Comparison of ENCODE assay signal across 8 cellular contexts in the genomic region with DNA sequence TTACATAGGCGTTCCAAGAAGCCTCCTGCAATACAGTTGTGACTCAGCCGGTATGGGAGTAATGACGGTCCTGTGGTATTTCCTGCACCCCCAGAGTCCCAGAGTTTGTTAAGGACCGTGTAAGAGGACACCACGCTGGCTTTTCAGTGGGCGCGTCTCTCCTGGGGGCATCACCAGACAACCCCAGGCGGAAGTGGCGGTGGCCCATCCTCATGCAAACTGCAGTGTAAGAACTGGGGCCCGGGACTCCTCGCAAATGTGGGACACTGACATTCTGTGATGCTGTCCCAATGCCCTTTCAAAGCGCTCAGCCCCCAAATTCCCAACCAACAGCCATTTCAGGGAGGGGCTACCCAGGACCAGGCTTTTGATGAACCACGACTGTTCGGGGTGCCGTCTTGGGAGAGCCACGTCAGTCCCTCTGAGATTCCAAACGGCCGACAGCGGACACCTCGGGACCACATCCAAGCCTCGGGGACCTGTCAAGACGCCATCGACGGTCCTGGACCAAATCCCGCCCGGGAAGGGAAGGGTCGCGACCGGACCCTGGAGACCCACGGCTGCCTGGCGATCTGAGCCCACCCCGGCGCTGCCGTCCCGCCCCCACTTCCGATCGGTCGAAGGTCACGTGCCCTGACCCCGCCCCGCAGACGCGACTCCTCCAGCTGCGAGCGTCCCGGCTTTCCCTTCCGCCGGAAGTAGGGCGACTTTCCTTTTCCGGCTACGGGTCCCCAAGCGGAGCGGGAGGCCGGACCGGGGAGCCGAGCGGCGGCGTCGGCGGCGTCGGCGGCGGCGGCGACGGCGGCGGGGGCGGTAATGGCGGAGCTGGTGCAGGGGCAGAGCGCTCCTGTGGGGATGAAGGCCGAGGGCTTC. TPM values are rescaled to one million over a fixed set of nuclear protein-coding genes. Genes with fewer than 3 reads are reported as not detected.
A peak's percentile ranks its signal among the peaks of the same experiment; 100 is the strongest.
DNase-seq lines count a peak whose midpoint lies in the region; FAIRE-seq and TF ChIP-seq lines count a peak whose summit lies in the region.

Gene FUBP3 (plus strand): TSS at position 713 of the 873 bp plus-strand sequence. CDS start 104 bp downstream, at position 817.

- peak within 1 kb of the TSS; percentile 72 to 95 (median 82) for H3K9ac ChIP-seq in H1 (replicated peaks in 1 of 4; ENCODE audit: extremely low read depth in 1 of 4, low read depth in 3 of 4, low read length in 3 of 4)

- peak within 1 kb of the TSS; percentile 85 for H3K56ac ChIP-seq in H1 (replicated peaks; ENCODE audit: insufficient read length, low read depth, low read length)

- peaks cover 13% of the 10 kb centered on the region for H3K79me1 ChIP-seq in H1 (ENCODE audit: low read depth, low read length)

- no peak for TF ChIP-seq RAD21 in H1 (IDR thresholded peaks at IDR 0.05 in 1 of 2, conservative IDR thresholded peaks at IDR 0.05 in 1 of 2; ENCODE audit: low read depth in 2 of 2, low read length in 2 of 2)

- no peaks in the 10 kb centered on the region for H3K9me3 Mint-ChIP-seq in CD8-positive, alpha-beta memory T cell

- POLR2A ChIA-PET in CD8-positive, alpha-beta memory T cell (lab: Charles Lee) = interaction anchor here (0.6 kb wide), 1 partner anchor 114 kb away, joined by 3 read pairs; the partner anchor contains the start of gene EXOSC2
- POLR2A ChIA-PET in H1 (lab: Charles Lee; ENCODE audit: partially characterized antibody) = interaction anchor here (1.0 to 2.0 kb wide), 9 partner anchors 15 to 127 kb away, joined by 3 to 5 read pairs (median 4); no protein-coding TSS in a partner anchor

- no peaks in the 10 kb centered on the region for H3K36me3 ChIP-seq in CD8-positive, alpha-beta memory T cell (ENCODE audit: insufficient read depth, low read length)
- peaks cover 2 to 12% (median 7%) of the 10 kb centered on the region in 4 experiments; a peak in 6 of 8 replicates for H3K36me3 ChIP-seq in H1 (ENCODE audit: control insufficient read depth in 2 of 4, insufficient read depth in 4 of 4, low read length in 3 of 4)

- H3K4me1 ChIP-seq in CD8-positive, alpha-beta memory T cell (ENCODE audit: insufficient read depth, low read length) = peaks cover 29% of the 10 kb centered on the region
- H3K4me1 ChIP-seq in H1 (replicated peaks in 1 of 4; ENCODE audit: control insufficient read depth in 3 of 4, insufficient read depth in 4 of 4, low read length in 3 of 4) = peaks cover 0 to 5% (median 2%) of the 10 kb centered on the region in 4 experiments; a peak in 2 of 7 replicates

- H2AFZ ChIP-seq in H1 (ENCODE audit: low read length) = peak within 1 kb of the TSS; percentile 48; the same call in 1 of the 2 replicates

- H3K79me2 ChIP-seq in H1 (ENCODE audit: control insufficient read depth in 1 of 2, insufficient read depth in 2 of 2, low read length in 2 of 2) = peaks cover 17 to 44% of the 10 kb centered on the region in 2 experiments

- no peaks in the 10 kb centered on the region for H3K27me3 ChIP-seq in CD8-positive, alpha-beta memory T cell (ENCODE audit: insufficient read depth, low read length, poor library complexity, severe bottlenecking)
- H3K27me3 ChIP-seq in H1 (replicated peaks in 1 of 4; ENCODE audit: control insufficient read depth in 3 of 4, extremely low read depth in 1 of 4, insufficient read depth in 3 of 4, low read length in 3 of 4) = no peaks in the 10 kb centered on the region

- peak in 1 of 2 experiments; percentile 50; a peak in 1 of 3 replicates for TF ChIP-seq EP300 in H1 (IDR thresholded peaks at IDR 0.05; ENCODE audit: borderline replicate concordance in 1 of 2, low read depth in 2 of 2, low read length in 2 of 2)

- no peak within 1 kb of the TSS for H3K4ac ChIP-seq in H1 (replicated peaks; ENCODE audit: insufficient read length, low read depth, low read length)

- peaks cover 40 to 62% (median 54%) of the 10 kb centered on the region in 3 donors for H3K4me1 Mint-ChIP-seq in CD8-positive, alpha-beta memory T cell

- H3K18ac ChIP-seq in H1 (ENCODE audit: extremely low read depth, low read length) = peak within 1 kb of the TSS; percentile 79

- no peaks in the 10 kb centered on the region for H3K9me3 ChIP-seq in CD8-positive, alpha-beta memory T cell (ENCODE audit: low read length)
- no peaks in the 10 kb centered on the region for H3K9me3 ChIP-seq in H1 (ENCODE audit: insufficient read depth in 2 of 2, low read depth in 1 of 2, low read length in 1 of 2)

- no peak for TF ChIP-seq CTCF in GM20000 (IDR thresholded peaks at IDR 0.05; ENCODE audit: extremely low read depth, missing control alignments)
- no peak for TF ChIP-seq CTCF in H1 (IDR thresholded peaks at IDR 0.05; ENCODE audit: control extremely low read depth in 1 of 3, insufficient read depth in 1 of 3, low read depth in 1 of 3, low read length in 3 of 3)

- H3K23me2 ChIP-seq in H1 (ENCODE audit: low read depth, low read length) = peaks cover 4% of the 10 kb centered on the region

- H2BK20ac ChIP-seq in H1 (ENCODE audit: low read length) = no peak within 1 kb of the TSS

- H2BK12ac ChIP-seq in H1 (ENCODE audit: low read depth, low read length) = no peak within 1 kb of the TSS

- TF ChIP-seq POLR2A in H1 (IDR thresholded peaks at IDR 0.05; ENCODE audit: control extremely low read depth in 1 of 2, low read depth in 2 of 2, low read length in 2 of 2) = peak in 1 of 2 experiments; percentile 79; a peak in 2 of 3 replicates

- peak within 1 kb of the TSS; percentile 90 to 96 (median 94) for H3K4me3 Mint-ChIP-seq in CD8-positive, alpha-beta memory T cell

- peak within 1 kb of the TSS; percentile 82 for H4K5ac ChIP-seq in H1 (ENCODE audit: insufficient read length, low read depth, low read length)

- H3K36me3 Mint-ChIP-seq in CD8-positive, alpha-beta memory T cell = peaks cover 0 to 26% (median 0%) of the 10 kb centered on the region in 3 donors

- peak within 1 kb of the TSS; percentile 93 for H3K4me3 ChIP-seq in CD8-positive, alpha-beta memory T cell (ENCODE audit: low read length)
- H3K4me3 ChIP-seq in H1 (ENCODE audit: extremely low read depth in 1 of 4, insufficient read depth in 2 of 4, low read depth in 3 of 4, low read length in 4 of 4) = peak within 1 kb of the TSS; percentile 61 to 90 (median 84)

- H2BK15ac ChIP-seq in H1 (ENCODE audit: low read length) = no peak within 1 kb of the TSS

- no peak within 1 kb of the TSS for H3K14ac ChIP-seq in H1 (ENCODE audit: insufficient read length)

- 2% methylated on average over 59 of the region's 74 CpGs; no CpG with 5 or more reads in 1 of the 2 experiments for WGBS in H1 (ENCODE audit: extremely low coverage in 1 of 2, insufficient coverage in 1 of 2, insufficient read length in 1 of 2, insufficient replicate concordance in 2 of 2, low coverage in 1 of 2, low lambda C conversion rate in 2 of 2, missing lambda C conversion rate in 1 of 2), 2 experiments

- H3K27ac Mint-ChIP-seq in CD8-positive, alpha-beta memory T cell = peak within 1 kb of the TSS; percentile 89 to 98 (median 96)

- H2AK5ac ChIP-seq in H1 (ENCODE audit: low read depth, low read length) = no peak within 1 kb of the TSS

- peak within 1 kb of the TSS; percentile 88 for H3K27ac ChIP-seq in CD8-positive, alpha-beta memory T cell (ENCODE audit: low read depth, low read length)
- H3K27ac ChIP-seq in H1 (ENCODE audit: low read depth, low read length) = peak within 1 kb of the TSS; percentile 82; the same call in 1 of the 2 replicates

- peak within 1 kb of the TSS; percentile 87; the same call in 1 of the 2 replicates for H2BK5ac ChIP-seq in H1 (ENCODE audit: low read depth, low read length)

- H3K27me3 Mint-ChIP-seq in CD8-positive, alpha-beta memory T cell = peaks cover 0 to 2% of the 10 kb centered on the region in 2 donors

- H4K8ac ChIP-seq in H1 (ENCODE audit: extremely low read depth, insufficient read depth, low read length) = peak within 1 kb of the TSS; percentile 76

- CTCF ChIA-PET in CD8-positive, alpha-beta memory T cell (lab: Charles Lee) = no interaction called here
- CTCF ChIA-PET in H1 (lab: Charles Lee; ENCODE audit: partially characterized antibody) = interaction anchor here (1.2 kb wide), 1 partner anchor 11 kb away, joined by 6 read pairs; no protein-coding TSS in a partner anchor

- H2BK120ac ChIP-seq in H1 (replicated peaks; ENCODE audit: low read depth, low read length) = no peak within 1 kb of the TSS

- H3K4me2 ChIP-seq in H1 (ENCODE audit: insufficient read depth in 1 of 2, low read depth in 2 of 2, low read length in 2 of 2) = peak within 1 kb of the TSS; percentile 79 to 85

- peak within 1 kb of the TSS; percentile 57 for H4K91ac ChIP-seq in H1 (replicated peaks; ENCODE audit: insufficient read length, low read length)

- peaks cover 11 to 13% of the 10 kb centered on the region in 2 experiments for H4K20me1 ChIP-seq in H1 (replicated peaks in 1 of 2; ENCODE audit: control insufficient read depth in 1 of 2, insufficient read depth in 2 of 2, low read length in 2 of 2)

- no peak within 1 kb of the TSS for H3K23ac ChIP-seq in H1 (ENCODE audit: insufficient read length)

- FAIRE-seq in HTR-8/SVneo (lab: Jason Lieb, UNC) (no peak), H1 (lab: Jason Lieb, UNC) (no peak)

- peak; percentile 80 to 87 (median 84) for DNase-seq in CD8-positive, alpha-beta memory T cell
- peak; percentile 99 for DNase-seq in GM20000 (ENCODE audit: low spot score)
- DNase-seq in HTR-8/SVneo (ENCODE audit: insufficient read length, low spot score) = peak; percentile 94
- peak; percentile 80 for DNase-seq in NOMO-1 treated with DMSO at 0.1 percent for 48 hours (lab: John Stamatoyannopoulos, UW; ENCODE audit: unreplicated experiment)
- peak; percentile 82 to 89 (median 84) for DNase-seq in activated CD8-positive, alpha-beta memory T cell treated with anti-CD3 and anti-CD28 coated beads for 48 hours (ENCODE audit: low read depth in 2 of 3, low spot score in 2 of 3)
- DNase-seq in H1 (ENCODE audit: low read depth in 1 of 2, low spot score in 2 of 2) = peak; percentile 54 to 93
- peak; percentile 97 for DNase-seq in mesenteric fat pad (ENCODE audit: low spot score)
- peak; percentile 76 for DNase-seq in stimulated activated CD8-positive, alpha-beta memory T cell treated with anti-CD3 and anti-CD28 coated beads, Interleukin-15, amount 100 ng/mL, for 1 hour (ENCODE audit: low read depth)

TF ChIP-seq in H1, 55 proteins besides CTCF, POLR2A, EP300 and RAD21 (continues in another document):
- TF ChIP-seq MAFK (IDR thresholded peaks at IDR 0.05; ENCODE audit: low read depth, low read length) (no peak), RBBP5 (IDR thresholded peaks at IDR 0.05; ENCODE audit: borderline replicate concordance, low read depth, low read length) (0 out of 2 replicates have a peak, but pooled peaks have one; percentile 30)

RNA-seq across cellular contexts. Expression of gene FUBP3, which starts in this region (rescaled TPM):
- total RNA-seq in CD8-positive, alpha-beta memory T cell = 10 to 100 TPM; 49.9 to 50.4 TPM
- 35.0 TPM for polyA plus RNA-seq in CD8-positive, alpha-beta memory T cell
- 70.1 and 76.4 TPM in 2 replicates for total RNA-seq in H1 (2021; fragmentation: NEBNext Ultra II Directional; extraction: Animal tissue kit (Norgen Biotek cat#: 25700))
- polyA plus RNA-seq in H1 (2011; rRNA removed) = 23.7 and 31.2 TPM in 2 replicates
- polyA plus RNA-seq in H1 (2011; cell fraction: cytosol; rRNA removed) = 38.6 TPM
- 83.6 TPM for polyA plus RNA-seq in H1 (2011; cell fraction: nucleus; rRNA removed)
- 56.5 to 87.8 TPM (median 61.8 TPM) in 4 replicates for polyA plus RNA-seq in H1 (2012, experiment 1 of 2)
- polyA plus RNA-seq in H1 (2012, experiment 2 of 2) = 8.9 TPM
- 34.5 TPM for polyA plus RNA-seq in H1 (2013, experiment 1 of 2)
- 34.2 TPM for polyA plus RNA-seq in H1 (2013, experiment 2 of 2)
- 34.3 and 44.6 TPM in 2 replicates for polyA minus RNA-seq in H1 (2011; rRNA and poly(A)+ RNA removed)
- 91.9 TPM for polyA minus RNA-seq in H1 (2011; cell fraction: cytosol; rRNA and poly(A)+ RNA removed)
- 43.3 TPM for polyA minus RNA-seq in H1 (2011; cell fraction: nucleus; rRNA and poly(A)+ RNA removed)
- 49.5 TPM for total RNA-seq in mesenteric fat pad

Comparison
In these comparisons a context has a peak if more than half of its experiments do, and no peak if none do; other contexts are left out.
1. Peak in every context shown above with its lines: DNase-seq, H3K4me3 ChIP-seq and H3K27ac ChIP-seq.